Comparison of ENCODE assay signal across 24 cellular contexts in the genomic region with DNA sequence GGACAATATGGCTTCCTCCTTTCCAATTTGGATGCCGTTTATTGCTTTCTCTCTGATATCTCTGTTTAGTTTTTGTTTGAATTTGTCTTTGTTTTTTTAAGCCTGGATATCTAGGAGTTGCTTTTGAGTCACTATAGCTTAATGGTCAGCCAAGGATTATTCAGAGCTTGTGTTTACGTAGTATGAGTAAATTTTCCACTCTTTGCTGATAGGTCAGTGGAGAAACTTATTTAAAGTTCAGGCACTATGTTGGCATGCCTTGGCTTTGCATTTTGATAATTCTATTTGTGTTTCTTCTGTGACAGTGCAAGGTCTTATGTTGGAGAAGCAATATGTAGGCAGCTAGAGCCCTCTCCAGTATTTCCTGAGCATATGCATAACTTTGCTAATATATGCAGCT.
"Had no signal": no experiment of that assay in that cellular context is flagged by ENCODE, and none has a peak within 500 bp of the region (broad histone marks: within the 10 kb centered on the region; RNA-seq: fewer than 3 reads in every experiment).

No MANE protein-coding gene starts in this region.

- H3K27me3 ChIP-seq: ascending aorta, colonic mucosa, esophagus squamous epithelium, gastroesophageal sphincter, right atrium auricular region, transverse colon, vagina had no signal

- FAIRE-seq: endometrium, keratinocyte had no signal

- H3K4me3 Mint-ChIP-seq: activated T-helper 17 cell treated with anti-CD3 and anti-CD28 coated beads, Interleukin-2, amount 50 U/mL, for 72 hours; memory B cell; natural killer cell; T-helper 2 cell treated with Interferon-gamma antibody and Interleukin-4, amounts not matched to agents 5 μg/mL and 100 μg/mL, for 36 hours had no signal

- H3K36me3 ChIP-seq: ascending aorta, colonic mucosa, esophagus squamous epithelium, gastroesophageal sphincter, left ventricle myocardium inferior, right atrium auricular region, transverse colon, vagina had no signal

- H3K36me3 Mint-ChIP-seq: memory B cell had no signal

- H3K4me1 Mint-ChIP-seq: activated T-helper 17 cell treated with anti-CD3 and anti-CD28 coated beads, Interleukin-2, amount 50 U/mL, for 72 hours; memory B cell; natural killer cell had no signal

- H3K9me3 ChIP-seq: ascending aorta, colonic mucosa, esophagus squamous epithelium, gastroesophageal sphincter, right atrium auricular region, transverse colon, vagina had no signal

- ATAC-seq: activated CD4-positive, CD25-positive, alpha-beta regulatory T cell treated with anti-CD3 and anti-CD28 coated beads, Interleukin-2, amount 50 U/mL, for 24 hours; activated T-helper 17 cell treated with anti-CD3 and anti-CD28 coated beads, Interleukin-2, amount 50 U/mL, for 72 hours; gastroesophageal sphincter; natural killer cell had no signal

- DNase-seq: activated CD4-positive, alpha-beta T cell treated with anti-CD3 and anti-CD28 coated beads, Interleukin-2, amount 50 U/mL, for 1 hour; activated naive CD4-positive, alpha-beta T cell treated with Interleukin-2 at 50 U/mL for 16 hours; central memory CD4-positive, alpha-beta T cell; colonic mucosa; esophagus squamous epithelium; left ventricle myocardium inferior; natural killer cell; nucleus accumbens; stimulated activated CD4-positive, alpha-beta T cell treated with anti-CD3 and anti-CD28 coated beads, Interleukin-15, amount 100 ng/mL, for 24 hours; stimulated activated CD4-positive, alpha-beta T cell treated with anti-CD3 and anti-CD28 coated beads, Interleukin-4, amount 100 ng/mL, for 24 hours; stimulated activated CD8-positive, alpha-beta memory T cell treated with anti-CD3 and anti-CD28 coated beads, Interleukin-4, amount 100 ng/mL, for 48 hours; stimulated activated naive CD4-positive, alpha-beta T cell treated with Interleukin-2 at 50 U/mL for 16 hours; transverse colon had no signal

- H3K27ac ChIP-seq: ascending aorta, colonic mucosa, esophagus squamous epithelium, gastroesophageal sphincter, left ventricle myocardium inferior, right atrium auricular region, transverse colon, vagina had no signal

- H3K4me3 ChIP-seq: ascending aorta, colonic mucosa, esophagus squamous epithelium, gastroesophageal sphincter, left ventricle myocardium inferior, right atrium auricular region, transverse colon, vagina had no signal

- H3K27me3 Mint-ChIP-seq: activated T-helper 17 cell treated with anti-CD3 and anti-CD28 coated beads, Interleukin-2, amount 50 U/mL, for 72 hours; memory B cell; progenitor cell of endocrine pancreas had no signal

- H3K27ac Mint-ChIP-seq: activated T-helper 17 cell treated with anti-CD3 and anti-CD28 coated beads, Interleukin-2, amount 50 U/mL, for 72 hours; memory B cell; natural killer cell; progenitor cell of endocrine pancreas; T-helper 2 cell treated with Interferon-gamma antibody and Interleukin-4, amounts not matched to agents 5 μg/mL and 100 μg/mL, for 36 hours had no signal

- H3K4me1 ChIP-seq: ascending aorta, colonic mucosa, esophagus squamous epithelium, gastroesophageal sphincter, left ventricle myocardium inferior, right atrium auricular region, transverse colon, vagina had no signal
